In genomic region chr12:119594399-119594730, GRCh38 we compare ENCODE assay signal across 1 cellular context.
TF ChIP-seq lines count a peak whose summit lies in the region.

No MANE protein-coding gene starts in this region.

TF ChIP-seq in liver, 16 proteins besides CTCF, POLR2A, EP300 and RAD21 (continued from another document):
- no peak for TF ChIP-seq MAX (IDR thresholded peaks at IDR 0.05)
- no peak for TF ChIP-seq ATF3 (IDR thresholded peaks at IDR 0.05)
- no peak for TF ChIP-seq HNF4A (conservative IDR thresholded peaks at IDR 0.05)
- no peak for TF ChIP-seq GABPA (IDR thresholded peaks at IDR 0.05 in 1 of 2, conservative IDR thresholded peaks at IDR 0.05 in 1 of 2)
